In the genomic region with DNA sequence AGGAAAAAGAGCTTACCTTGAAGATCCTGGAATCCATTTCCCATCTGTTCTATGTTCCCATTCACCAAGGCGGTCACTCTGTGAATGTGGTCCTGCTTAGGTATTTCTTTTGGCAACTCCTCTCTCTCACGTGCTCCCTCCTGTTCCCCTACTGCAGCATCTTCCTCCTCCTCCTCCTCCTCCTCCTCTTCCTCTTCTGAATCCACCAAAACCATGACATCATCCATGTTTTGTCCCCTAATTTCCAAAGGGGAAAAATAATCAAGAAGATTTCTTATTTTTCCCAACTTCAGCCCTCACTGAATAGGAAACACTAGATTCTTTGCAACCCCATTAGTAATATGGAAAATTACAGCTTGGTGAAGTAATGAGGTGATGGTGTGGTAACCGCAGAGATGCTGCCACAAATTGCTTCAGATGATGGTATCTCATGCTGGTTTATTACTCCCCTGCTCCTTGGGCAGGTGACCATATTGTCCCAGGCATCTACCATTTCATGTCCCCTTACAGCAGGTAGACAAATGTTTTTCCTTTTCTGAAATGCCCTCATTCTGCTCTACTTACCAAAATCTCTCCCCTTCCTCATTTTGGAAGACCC, we compare ENCODE assay signal across 18 cellular contexts. TPM values are rescaled to one million over a fixed set of nuclear protein-coding genes. Genes with fewer than 3 reads are reported as not detected.
DNase-seq lines count a peak whose midpoint lies in the region; ATAC-seq, FAIRE-seq and TF ChIP-seq lines count a peak whose summit lies in the region.
"Had no signal": no experiment of that assay in that cellular context is flagged by ENCODE, and none has a peak within 500 bp of the region (broad histone marks: within the 10 kb centered on the region; RNA-seq: fewer than 3 reads in every experiment).

No MANE protein-coding gene starts in this region.

- peaks cover 28% of the 10 kb centered on the region for H3K4me1 Mint-ChIP-seq in GM23338
- H3K4me1 Mint-ChIP-seq in WTC11 = peaks cover 23% of the 10 kb centered on the region
- peaks cover 9% of the 10 kb centered on the region for H3K4me1 Mint-ChIP-seq in neural progenitor cell

- H3K27ac ChIP-seq in HepG2 (ENCODE audit: extremely low read length, insufficient read depth, low read length) (no peak overlapping the region), right lobe of liver (no peak overlapping the region), GM23338 (ENCODE audit: low read depth) (peak overlapping the region; percentile 80), neural progenitor cell (no peak overlapping the region)
- H3K27ac ChIP-seq: A549, BLaER1 had no signal

- POLR2A ChIA-PET in HepG2 (lab: Yijun Ruan, JAX) (no interaction called here), WTC11 (lab: Charles Lee) (no interaction called here)

- intact Hi-C loops in HepG2 (cut with micrococcal nuclease; ENCODE audit: unreplicated experiment) = no loop called here
- intact Hi-C loops in right lobe of liver (cut with DNase I) = no loop called here

- H2AFZ ChIP-seq in HepG2 (ENCODE audit: low read length) = no peak overlapping the region
- no peak overlapping the region for H2AFZ ChIP-seq in GM23338
- no peak overlapping the region for H2AFZ ChIP-seq in neural progenitor cell (replicated peaks)

- H3K36me3 ChIP-seq in HepG2 (replicated peaks in 1 of 2; ENCODE audit: control insufficient read depth in 1 of 2, insufficient read depth in 2 of 2, low read length in 2 of 2) (no peaks in the 10 kb centered on the region; a peak in 1 of 5 replicates), right lobe of liver (no peaks in the 10 kb centered on the region), GM23338 (ENCODE audit: insufficient read depth) (peaks cover 28% of the 10 kb centered on the region), neural progenitor cell (no peaks in the 10 kb centered on the region)

- H3K36me3 Mint-ChIP-seq in GM23338 (ENCODE audit: low read depth) (peaks cover 72% of the 10 kb centered on the region), WTC11 (peaks cover 58% of the 10 kb centered on the region), neural progenitor cell (peaks cover 11% of the 10 kb centered on the region)
- H3K36me3 Mint-ChIP-seq: CD8-positive, alpha-beta memory T cell; IgD-negative memory B cell had no signal

- no peak for TF ChIP-seq EP300 in HepG2 (IDR thresholded peaks at IDR 0.05; ENCODE audit: low read depth in 2 of 2, low read length in 2 of 2)
- TF ChIP-seq EP300 in HepG2 (CRISPR knock-in tag; IDR thresholded peaks at IDR 0.05; ENCODE audit: borderline replicate concordance) = no peak

- H3K9me3 ChIP-seq in HepG2 (ENCODE audit: low read length) (no peaks in the 10 kb centered on the region), right lobe of liver (no peaks in the 10 kb centered on the region), neural progenitor cell (ENCODE audit: low read depth) (no peaks in the 10 kb centered on the region)
- H3K9me3 ChIP-seq: A549, BLaER1, Caco-2 had no signal

- peaks cover 11% of the 10 kb centered on the region for H3K27me3 Mint-ChIP-seq in GM23338 (ENCODE audit: insufficient read depth, low read depth, poor library complexity)
- H3K27me3 Mint-ChIP-seq in WTC11 (ENCODE audit: low read depth) = no peaks in the 10 kb centered on the region
- peaks cover 2% of the 10 kb centered on the region for H3K27me3 Mint-ChIP-seq in neural progenitor cell (ENCODE audit: insufficient read depth, low read depth)

- no peak for DNase-seq in HepG2 (ENCODE audit: low spot score)
- no peak for DNase-seq in right lobe of liver
- no peak for DNase-seq in GM23338 (ENCODE audit: low spot score)
- no peak for DNase-seq in WTC11 (ENCODE audit: low spot score)
- no peak for DNase-seq in neural progenitor cell (ENCODE audit: low spot score)
- DNase-seq in amygdala (lab: John Stamatoyannopoulos, UW) = no peak
- no peak for DNase-seq in islet precursor cell
- DNase-seq: AML-193; Caco-2; CD8-positive, alpha-beta memory T cell; DND-41; GDM1 had no signal

- H4K20me1 ChIP-seq in HepG2 (ENCODE audit: insufficient read depth, low read length) (no peaks in the 10 kb centered on the region), GM23338 (replicated peaks; ENCODE audit: insufficient read depth) (no peaks in the 10 kb centered on the region; the same call in 1 of the 2 replicates), neural progenitor cell (ENCODE audit: low read depth) (no peaks in the 10 kb centered on the region)
- H4K20me1 ChIP-seq: BLaER1 had no signal

- H3K4me3 Mint-ChIP-seq in GM23338 (no peak overlapping the region), WTC11 (no peak overlapping the region), neural progenitor cell (no peak overlapping the region)
- H3K4me3 Mint-ChIP-seq: IgD-negative memory B cell had no signal

- WGBS in HepG2 (ENCODE audit: low lambda C conversion rate) = 96% methylated on average over 3 of the region's 3 CpGs
- 91% methylated on average over 3 of the region's 3 CpGs for WGBS in right lobe of liver (ENCODE audit: insufficient coverage, low coverage, low lambda C conversion rate, missing lambda C conversion rate)

- H3K27ac Mint-ChIP-seq in GM23338 (peak overlapping the region; percentile 27; the same call in 1 of the 2 replicates), WTC11 (peak overlapping the region; percentile 80), neural progenitor cell (peak overlapping the region; percentile 57)
- H3K27ac Mint-ChIP-seq: IgD-negative memory B cell had no signal

- peaks cover 18% of the 10 kb centered on the region for H3K4me1 ChIP-seq in HepG2 (ENCODE audit: insufficient read depth, low read length)
- H3K4me1 ChIP-seq in right lobe of liver = peaks cover 0 to 9% (median 6%) of the 10 kb centered on the region in 4 donors
- peaks cover 10% of the 10 kb centered on the region for H3K4me1 ChIP-seq in GM23338 (ENCODE audit: insufficient read depth)
- H3K4me1 ChIP-seq in neural progenitor cell = peaks cover 16% of the 10 kb centered on the region

- CTCF ChIA-PET in HepG2 (lab: Yijun Ruan, JAX; ENCODE audit: low intra/inter-chr PET ratio, low total read pairs) = no interaction called here
- CTCF ChIA-PET in WTC11 (lab: Charles Lee) = no interaction called here

- in situ Hi-C loops in HepG2 (cut with HindIII; ENCODE audit: extremely low pct_ligation_motif_present, low pct_unique_long_range_greater_than_20kb) = no loop called here

- no peak for TF ChIP-seq POLR2A in HepG2 (IDR thresholded peaks at IDR 0.05; ENCODE audit: insufficient read depth in 1 of 2, low read depth in 2 of 2, low read length in 2 of 2)
- TF ChIP-seq POLR2A in right lobe of liver (IDR thresholded peaks at IDR 0.05) = no peak

- ATAC-seq in HepG2 = no peak
- ATAC-seq in right lobe of liver = no peak
- no peak for ATAC-seq in GM23338
- no peak for ATAC-seq in WTC11
- no peak for ATAC-seq in GM19467 (IDR thresholded peaks at IDR 0.05; ENCODE audit: unreplicated experiment)
- ATAC-seq: A549 had no signal

- H3K9me3 Mint-ChIP-seq in GM23338 (no peaks in the 10 kb centered on the region), WTC11 (no peaks in the 10 kb centered on the region), neural progenitor cell (no peaks in the 10 kb centered on the region)
- H3K9me3 Mint-ChIP-seq: CD8-positive, alpha-beta memory T cell; IgD-negative memory B cell had no signal

- no TSS peak for BruUV-seq in HepG2 (replicated peaks; lab: Mats Ljungman, UMichigan)

- H3F3A ChIP-seq in GM23338 (replicated peaks; ENCODE audit: low read depth) (peaks cover 24% of the 10 kb centered on the region), neural progenitor cell (ENCODE audit: low read depth) (peaks cover 22% of the 10 kb centered on the region)

- TF ChIP-seq CTCF in HepG2 (CRISPR knock-in tag; IDR thresholded peaks at IDR 0.05) (no peak), right lobe of liver (IDR thresholded peaks at IDR 0.05) (no peak), GM23338 (conservative IDR thresholded peaks at IDR 0.05; ENCODE audit: low read depth in 2 of 2) (no peak), WTC11 (IDR thresholded peaks at IDR 0.05) (no peak), neural progenitor cell (IDR thresholded peaks at IDR 0.05) (no peak)

- no peak for FAIRE-seq in HepG2 (lab: Jason Lieb, UNC)
- FAIRE-seq: A549, GM19239, H54 had no signal

- no peak for TF ChIP-seq RAD21 in HepG2 (CRISPR knock-in tag; IDR thresholded peaks at IDR 0.05)

- no peak overlapping the region for H3K4me3 ChIP-seq in HepG2 (replicated peaks in 1 of 3; ENCODE audit: insufficient read depth in 1 of 3, low read depth in 2 of 3, low read length in 3 of 3)
- no peak overlapping the region for H3K4me3 ChIP-seq in right lobe of liver
- no peak overlapping the region for H3K4me3 ChIP-seq in GM23338
- no peak overlapping the region for H3K4me3 ChIP-seq in neural progenitor cell
- H3K4me3 ChIP-seq: A549, BLaER1 had no signal

- H3K4me2 ChIP-seq in HepG2 (ENCODE audit: low read depth, low read length) (no peak overlapping the region), GM23338 (no peak overlapping the region), neural progenitor cell (no peak overlapping the region)
- H3K4me2 ChIP-seq: A549, BLaER1 had no signal

- H3K27me3 ChIP-seq in HepG2 (ENCODE audit: control insufficient read depth in 1 of 2, insufficient read depth in 2 of 2, low read length in 2 of 2) (no peaks in the 10 kb centered on the region), right lobe of liver (no peaks in the 10 kb centered on the region), GM23338 (ENCODE audit: insufficient read depth) (no peaks in the 10 kb centered on the region), neural progenitor cell (no peaks in the 10 kb centered on the region)
- H3K27me3 ChIP-seq: BLaER1 had no signal

- H3K9me2 ChIP-seq in GM23338 (ENCODE audit: insufficient read depth) = no peaks in the 10 kb centered on the region

- no peak overlapping the region for H3K9ac ChIP-seq in HepG2 (ENCODE audit: insufficient read depth, low read depth, low read length)
- H3K9ac ChIP-seq in neural progenitor cell = no peak overlapping the region
- H3K9ac ChIP-seq: BLaER1 had no signal

- H3K79me2 ChIP-seq in HepG2 (ENCODE audit: insufficient read depth, low read length) (no peaks in the 10 kb centered on the region), GM23338 (replicated peaks; ENCODE audit: insufficient read depth) (no peaks in the 10 kb centered on the region), neural progenitor cell (ENCODE audit: low read depth) (peaks cover 4% of the 10 kb centered on the region)

RNA-seq across cellular contexts. Expression of a gene that starts 7.5 kb away (rescaled TPM):
- total RNA-seq in HepG2 (2016; rRNA removed; fragmentation: Illumina TruSeq; extraction: Trizol) = 31.0 and 39.5 TPM in 2 replicates
- 58.3 and 64.9 TPM in 2 replicates for total RNA-seq in HepG2 (2016; cell fraction: cytosol; rRNA removed; fragmentation: Illumina TruSeq; extraction: Trizol; ENCODE audit: low read depth)
- total RNA-seq in HepG2 (2016; cell fraction: insoluble cytoplasmic fraction; rRNA removed; fragmentation: Illumina TruSeq; extraction: Trizol) = 32.3 and 33.3 TPM in 2 replicates
- total RNA-seq in HepG2 (2016; cell fraction: membrane; rRNA removed; fragmentation: Illumina TruSeq; extraction: Trizol) = 113 and 119 TPM in 2 replicates
- 17.3 and 21.7 TPM in 2 replicates for total RNA-seq in HepG2 (2016; cell fraction: nucleus; rRNA removed; fragmentation: Illumina TruSeq; extraction: Trizol)
- polyA plus RNA-seq in HepG2 (2011; rRNA removed) = 76.5 and 82.8 TPM in 2 replicates
- 90.5 and 92.1 TPM in 2 replicates for polyA plus RNA-seq in HepG2 (2011; cell fraction: cytosol; rRNA removed)
- 33.9 and 37.1 TPM in 2 replicates for polyA plus RNA-seq in HepG2 (2011; cell fraction: nucleus; rRNA removed)
- 39.1 and 50.3 TPM in 2 replicates for polyA plus RNA-seq in HepG2 (2012)
- polyA plus RNA-seq in HepG2 (2016; cell fraction: cytosol; fragmentation: Illumina TruSeq; extraction: Trizol; ENCODE audit: low read depth) = 108 and 109 TPM in 2 replicates
- 32.4 and 39.7 TPM in 2 replicates for polyA plus RNA-seq in HepG2 (2016; cell fraction: insoluble cytoplasmic fraction; fragmentation: Illumina TruSeq; extraction: Trizol; ENCODE audit: low read depth)
- polyA plus RNA-seq in HepG2 (2016; cell fraction: membrane; fragmentation: Illumina TruSeq; extraction: Trizol; ENCODE audit: low read depth) = 111 and 130 TPM in 2 replicates
- polyA plus RNA-seq in HepG2 (2016; cell fraction: nucleus; fragmentation: Illumina TruSeq; extraction: Trizol; ENCODE audit: insufficient read depth, low read depth) = 25.3 and 27.6 TPM in 2 replicates
- polyA minus RNA-seq in HepG2 (2011; rRNA and poly(A)+ RNA removed; ENCODE audit: low replicate concordance) = 192 and 280 TPM in 2 replicates
- 89.2 and 103 TPM in 2 replicates for polyA minus RNA-seq in HepG2 (2011; cell fraction: cytosol; rRNA and poly(A)+ RNA removed)
- polyA minus RNA-seq in HepG2 (2011; cell fraction: nucleus; rRNA and poly(A)+ RNA removed) = 50.3 and 54.8 TPM in 2 replicates
- total RNA-seq in right lobe of liver = 10 to 100 TPM; 27.5 to 73.9 (median 49.0) TPM
- 53.2 and 60.8 TPM in 2 replicates for total RNA-seq in GM23338 (2014; rRNA removed; shearing (Covaris generic))
- 36.6 and 38.8 TPM in 2 replicates for polyA plus RNA-seq in GM23338 (2016; fragmentation: Nextera tagmentation; extraction: Ambion mirVana)
- total RNA-seq in WTC11 (2021) = 59.0 to 74.2 TPM (median 60.5 TPM) in 3 replicates
- total RNA-seq in neural progenitor cell (ENCODE audit: low replicate concordance) = 21.2 and 26.0 TPM in 2 replicates

RNA-seq across cellular contexts. Expression of a gene that starts 35.4 kb away (rescaled TPM):
- total RNA-seq in HepG2 (2016; rRNA removed; fragmentation: Illumina TruSeq; extraction: Trizol) (35.6 and 42.5 TPM in 2 replicates), right lobe of liver (10 to 100 TPM; 13.1 to 31.3 (median 20.1) TPM), WTC11 (2021) (69.7 to 82.5 TPM (median 74.4 TPM) in 3 replicates), neural progenitor cell (ENCODE audit: low replicate concordance) (22.6 and 57.9 TPM in 2 replicates)
- 41.4 and 41.9 TPM in 2 replicates for total RNA-seq in HepG2 (2016; cell fraction: cytosol; rRNA removed; fragmentation: Illumina TruSeq; extraction: Trizol; ENCODE audit: low read depth)
- 29.0 and 43.3 TPM in 2 replicates for total RNA-seq in HepG2 (2016; cell fraction: insoluble cytoplasmic fraction; rRNA removed; fragmentation: Illumina TruSeq; extraction: Trizol)
- 61.2 and 66.1 TPM in 2 replicates for total RNA-seq in HepG2 (2016; cell fraction: membrane; rRNA removed; fragmentation: Illumina TruSeq; extraction: Trizol)
- 32.5 and 36.1 TPM in 2 replicates for total RNA-seq in HepG2 (2016; cell fraction: nucleus; rRNA removed; fragmentation: Illumina TruSeq; extraction: Trizol)
- polyA plus RNA-seq in HepG2 (2011; rRNA removed) (25.6 and 28.6 TPM in 2 replicates), GM23338 (2016; fragmentation: Nextera tagmentation; extraction: Ambion mirVana) (48.1 and 52.1 TPM in 2 replicates)
- polyA plus RNA-seq in HepG2 (2011; cell fraction: cytosol; rRNA removed) = 14.4 and 18.0 TPM in 2 replicates
- 31.1 and 32.4 TPM in 2 replicates for polyA plus RNA-seq in HepG2 (2011; cell fraction: nucleus; rRNA removed)
- 17.8 and 18.7 TPM in 2 replicates for polyA plus RNA-seq in HepG2 (2012)
- 37.2 and 39.4 TPM in 2 replicates for polyA plus RNA-seq in HepG2 (2016; cell fraction: cytosol; fragmentation: Illumina TruSeq; extraction: Trizol; ENCODE audit: low read depth)
- 24.5 and 25.4 TPM in 2 replicates for polyA plus RNA-seq in HepG2 (2016; cell fraction: insoluble cytoplasmic fraction; fragmentation: Illumina TruSeq; extraction: Trizol; ENCODE audit: low read depth)
- polyA plus RNA-seq in HepG2 (2016; cell fraction: membrane; fragmentation: Illumina TruSeq; extraction: Trizol; ENCODE audit: low read depth) = 41.6 and 46.3 TPM in 2 replicates
- 44.9 and 47.7 TPM in 2 replicates for polyA plus RNA-seq in HepG2 (2016; cell fraction: nucleus; fragmentation: Illumina TruSeq; extraction: Trizol; ENCODE audit: insufficient read depth, low read depth)
- polyA minus RNA-seq in HepG2 (2011; rRNA and poly(A)+ RNA removed; ENCODE audit: low replicate concordance) = 47.1 and 101 TPM in 2 replicates
- 10.2 and 11.3 TPM in 2 replicates for polyA minus RNA-seq in HepG2 (2011; cell fraction: cytosol; rRNA and poly(A)+ RNA removed)
- 40.0 and 44.4 TPM in 2 replicates for polyA minus RNA-seq in HepG2 (2011; cell fraction: nucleus; rRNA and poly(A)+ RNA removed)
- total RNA-seq in GM23338 (2014; rRNA removed; shearing (Covaris generic)) = 87.5 and 98.5 TPM in 2 replicates

RNA-seq across cellular contexts. Expression of a gene that starts 52.0 kb away (rescaled TPM):
- total RNA-seq in HepG2 (2016; rRNA removed; fragmentation: Illumina TruSeq; extraction: Trizol) (51.4 and 66.2 TPM in 2 replicates), right lobe of liver (1 to 10 TPM; 4.6 to 9.9 (median 8.5) TPM), WTC11 (2021) (34.5 to 35.9 TPM (median 35.2 TPM) in 3 replicates), neural progenitor cell (ENCODE audit: low replicate concordance) (75.8 and 80.3 TPM in 2 replicates)
- total RNA-seq in HepG2 (2016; cell fraction: cytosol; rRNA removed; fragmentation: Illumina TruSeq; extraction: Trizol; ENCODE audit: low read depth) = 22.7 and 23.4 TPM in 2 replicates
- 53.2 and 65.5 TPM in 2 replicates for total RNA-seq in HepG2 (2016; cell fraction: insoluble cytoplasmic fraction; rRNA removed; fragmentation: Illumina TruSeq; extraction: Trizol)
- 26.8 and 27.2 TPM in 2 replicates for total RNA-seq in HepG2 (2016; cell fraction: membrane; rRNA removed; fragmentation: Illumina TruSeq; extraction: Trizol)
- total RNA-seq in HepG2 (2016; cell fraction: nucleus; rRNA removed; fragmentation: Illumina TruSeq; extraction: Trizol) = 36.7 and 42.5 TPM in 2 replicates
- polyA plus RNA-seq in HepG2 (2011; rRNA removed) (12.1 and 16.8 TPM in 2 replicates), GM23338 (2016; fragmentation: Nextera tagmentation; extraction: Ambion mirVana) (35.0 and 35.1 TPM in 2 replicates)
- 9.6 and 13.1 TPM in 2 replicates for polyA plus RNA-seq in HepG2 (2011; cell fraction: cytosol; rRNA removed)
- polyA plus RNA-seq in HepG2 (2011; cell fraction: nucleus; rRNA removed) = 14.0 and 22.1 TPM in 2 replicates
- 7.1 and 12.7 TPM in 2 replicates for polyA plus RNA-seq in HepG2 (2012)
- 9.8 and 11.9 TPM in 2 replicates for polyA plus RNA-seq in HepG2 (2016; cell fraction: cytosol; fragmentation: Illumina TruSeq; extraction: Trizol; ENCODE audit: low read depth)
- 71.8 and 75.5 TPM in 2 replicates for polyA plus RNA-seq in HepG2 (2016; cell fraction: insoluble cytoplasmic fraction; fragmentation: Illumina TruSeq; extraction: Trizol; ENCODE audit: low read depth)
- polyA plus RNA-seq in HepG2 (2016; cell fraction: membrane; fragmentation: Illumina TruSeq; extraction: Trizol; ENCODE audit: low read depth) = 18.4 and 19.2 TPM in 2 replicates
- 57.5 and 58.7 TPM in 2 replicates for polyA plus RNA-seq in HepG2 (2016; cell fraction: nucleus; fragmentation: Illumina TruSeq; extraction: Trizol; ENCODE audit: insufficient read depth, low read depth)
- 15.8 and 70.0 TPM in 2 replicates for polyA minus RNA-seq in HepG2 (2011; rRNA and poly(A)+ RNA removed; ENCODE audit: low replicate concordance)
- polyA minus RNA-seq in HepG2 (2011; cell fraction: cytosol; rRNA and poly(A)+ RNA removed) = 9.1 and 12.9 TPM in 2 replicates
- polyA minus RNA-seq in HepG2 (2011; cell fraction: nucleus; rRNA and poly(A)+ RNA removed) = 17.5 and 18.8 TPM in 2 replicates
- 53.2 and 56.4 TPM in 2 replicates for total RNA-seq in GM23338 (2014; rRNA removed; shearing (Covaris generic))

Comparison
In these comparisons a context has a peak if more than half of its experiments do, and no peak if none do; other contexts are left out.
1. H3K27ac Mint-ChIP-seq: peak in every context shown above with its lines; median percentile 80 in WTC11; 57 in neural progenitor cell; 27 in GM23338.